Comparison of ENCODE assay signal across 1 cellular context in the genomic region with DNA sequence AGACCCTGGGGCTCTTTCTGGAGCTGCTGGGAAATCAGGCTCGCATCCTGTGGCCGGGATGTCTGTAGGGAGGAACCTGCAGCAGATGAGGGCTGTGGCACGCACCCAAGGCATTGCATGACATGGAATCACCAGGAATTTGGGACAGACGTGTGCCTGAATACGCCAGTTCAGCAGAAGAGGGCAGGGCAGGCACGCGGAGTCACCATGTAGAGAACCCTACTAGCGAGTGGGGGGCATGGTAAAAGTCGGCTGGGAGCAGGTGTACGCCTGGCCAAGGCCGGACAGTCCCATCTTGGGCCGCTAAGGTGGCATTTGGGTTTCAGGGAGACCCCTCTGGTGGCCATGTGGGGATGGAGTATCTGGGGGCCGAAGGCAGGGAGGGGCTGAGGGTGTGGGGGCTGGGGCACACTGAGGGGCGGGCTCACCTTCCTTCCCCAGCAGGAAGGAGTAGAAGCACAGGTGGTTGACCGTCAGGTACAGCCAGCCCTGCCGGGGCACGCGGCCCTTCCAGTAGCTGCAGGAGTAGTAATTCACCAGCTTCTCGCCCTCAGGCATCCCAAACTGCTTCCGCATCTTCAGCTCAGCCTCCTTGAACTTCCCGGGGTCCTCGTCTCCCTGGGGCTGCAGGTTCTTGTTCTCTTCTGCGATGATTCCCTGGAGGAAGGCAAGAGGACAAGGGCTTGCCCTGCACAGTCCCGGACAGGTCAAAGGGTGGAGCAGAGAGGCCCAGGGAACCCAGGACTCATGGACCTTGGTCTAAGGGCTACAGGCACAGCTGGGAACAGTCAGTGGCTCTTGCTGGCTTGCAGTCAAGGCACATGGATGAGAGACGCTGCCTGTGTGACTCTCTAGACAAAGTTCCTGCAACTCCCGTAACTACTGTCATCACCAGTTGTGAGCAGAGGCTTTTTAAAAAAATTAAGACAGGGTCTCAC.
TF ChIP-seq lines count a peak whose summit lies in the region.

No MANE protein-coding gene starts in this region.

TF ChIP-seq in HepG2, 621 proteins besides CTCF, POLR2A, EP300 and RAD21 (continued from another document and continues in another):
- TF ChIP-seq ZNF740 (CRISPR knock-in tag; IDR thresholded peaks at IDR 0.05) (no peak), ZNF619 (CRISPR knock-in tag; IDR thresholded peaks at IDR 0.05) (no peak), CAMTA2 (CRISPR knock-in tag; IDR thresholded peaks at IDR 0.05; ENCODE audit: borderline replicate concordance) (no peak), GTF3A (CRISPR knock-in tag; conservative IDR thresholded peaks at IDR 0.05) (no peak), RARG (CRISPR knock-in tag; IDR thresholded peaks at IDR 0.05; ENCODE audit: low read depth) (no peak), JARID2 (CRISPR knock-in tag; IDR thresholded peaks at IDR 0.05; ENCODE audit: insufficient replicate concordance) (no peak), CHD2 (IDR thresholded peaks at IDR 0.05; ENCODE audit: low read depth, low read length) (no peak), PLSCR1 (CRISPR knock-in tag; IDR thresholded peaks at IDR 0.05; ENCODE audit: borderline replicate concordance) (no peak), ZNF224 (CRISPR knock-in tag; IDR thresholded peaks at IDR 0.05) (no peak), E2F2 (CRISPR knock-in tag; IDR thresholded peaks at IDR 0.05; ENCODE audit: borderline replicate concordance) (no peak), EEA1 (CRISPR knock-in tag; IDR thresholded peaks at IDR 0.05; ENCODE audit: borderline replicate concordance) (no peak), GATAD2A (CRISPR knock-in tag; IDR thresholded peaks at IDR 0.05) (no peak), ZNF501 (CRISPR knock-in tag; IDR thresholded peaks at IDR 0.05) (no peak), ZNF687 (CRISPR knock-in tag; IDR thresholded peaks at IDR 0.05) (peak; percentile 16), NCOA2 (CRISPR knock-in tag; IDR thresholded peaks at IDR 0.05) (no peak), PAXIP1 (CRISPR knock-in tag; conservative IDR thresholded peaks at IDR 0.05) (peak; percentile 42), KAT2B (IDR thresholded peaks at IDR 0.05; ENCODE audit: borderline replicate concordance, low read depth, low read length) (no peak), MLLT10 (CRISPR knock-in tag; IDR thresholded peaks at IDR 0.05) (no peak), HDAC1 (CRISPR knock-in tag; IDR thresholded peaks at IDR 0.05) (peak; percentile 15; the same call in 1 of the 2 replicates), RELA (CRISPR knock-in tag; IDR thresholded peaks at IDR 0.05) (no peak)
- TF ChIP-seq, protein P1, sequence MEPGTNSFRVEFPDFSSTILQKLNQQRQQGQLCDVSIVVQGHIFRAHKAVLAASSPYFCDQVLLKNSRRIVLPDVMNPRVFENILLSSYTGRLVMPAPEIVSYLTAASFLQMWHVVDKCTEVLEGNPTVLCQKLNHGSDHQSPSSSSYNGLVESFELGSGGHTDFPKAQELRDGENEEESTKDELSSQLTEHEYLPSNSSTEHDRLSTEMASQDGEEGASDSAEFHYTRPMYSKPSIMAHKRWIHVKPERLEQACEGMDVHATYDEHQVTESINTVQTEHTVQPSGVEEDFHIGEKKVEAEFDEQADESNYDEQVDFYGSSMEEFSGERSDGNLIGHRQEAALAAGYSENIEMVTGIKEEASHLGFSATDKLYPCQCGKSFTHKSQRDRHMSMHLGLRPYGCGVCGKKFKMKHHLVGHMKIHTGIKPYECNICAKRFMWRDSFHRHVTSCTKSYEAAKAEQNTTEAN (CRISPR knock-in tag; conservative IDR thresholded peaks at IDR 0.05) = no peak
- TF ChIP-seq, protein P2, sequence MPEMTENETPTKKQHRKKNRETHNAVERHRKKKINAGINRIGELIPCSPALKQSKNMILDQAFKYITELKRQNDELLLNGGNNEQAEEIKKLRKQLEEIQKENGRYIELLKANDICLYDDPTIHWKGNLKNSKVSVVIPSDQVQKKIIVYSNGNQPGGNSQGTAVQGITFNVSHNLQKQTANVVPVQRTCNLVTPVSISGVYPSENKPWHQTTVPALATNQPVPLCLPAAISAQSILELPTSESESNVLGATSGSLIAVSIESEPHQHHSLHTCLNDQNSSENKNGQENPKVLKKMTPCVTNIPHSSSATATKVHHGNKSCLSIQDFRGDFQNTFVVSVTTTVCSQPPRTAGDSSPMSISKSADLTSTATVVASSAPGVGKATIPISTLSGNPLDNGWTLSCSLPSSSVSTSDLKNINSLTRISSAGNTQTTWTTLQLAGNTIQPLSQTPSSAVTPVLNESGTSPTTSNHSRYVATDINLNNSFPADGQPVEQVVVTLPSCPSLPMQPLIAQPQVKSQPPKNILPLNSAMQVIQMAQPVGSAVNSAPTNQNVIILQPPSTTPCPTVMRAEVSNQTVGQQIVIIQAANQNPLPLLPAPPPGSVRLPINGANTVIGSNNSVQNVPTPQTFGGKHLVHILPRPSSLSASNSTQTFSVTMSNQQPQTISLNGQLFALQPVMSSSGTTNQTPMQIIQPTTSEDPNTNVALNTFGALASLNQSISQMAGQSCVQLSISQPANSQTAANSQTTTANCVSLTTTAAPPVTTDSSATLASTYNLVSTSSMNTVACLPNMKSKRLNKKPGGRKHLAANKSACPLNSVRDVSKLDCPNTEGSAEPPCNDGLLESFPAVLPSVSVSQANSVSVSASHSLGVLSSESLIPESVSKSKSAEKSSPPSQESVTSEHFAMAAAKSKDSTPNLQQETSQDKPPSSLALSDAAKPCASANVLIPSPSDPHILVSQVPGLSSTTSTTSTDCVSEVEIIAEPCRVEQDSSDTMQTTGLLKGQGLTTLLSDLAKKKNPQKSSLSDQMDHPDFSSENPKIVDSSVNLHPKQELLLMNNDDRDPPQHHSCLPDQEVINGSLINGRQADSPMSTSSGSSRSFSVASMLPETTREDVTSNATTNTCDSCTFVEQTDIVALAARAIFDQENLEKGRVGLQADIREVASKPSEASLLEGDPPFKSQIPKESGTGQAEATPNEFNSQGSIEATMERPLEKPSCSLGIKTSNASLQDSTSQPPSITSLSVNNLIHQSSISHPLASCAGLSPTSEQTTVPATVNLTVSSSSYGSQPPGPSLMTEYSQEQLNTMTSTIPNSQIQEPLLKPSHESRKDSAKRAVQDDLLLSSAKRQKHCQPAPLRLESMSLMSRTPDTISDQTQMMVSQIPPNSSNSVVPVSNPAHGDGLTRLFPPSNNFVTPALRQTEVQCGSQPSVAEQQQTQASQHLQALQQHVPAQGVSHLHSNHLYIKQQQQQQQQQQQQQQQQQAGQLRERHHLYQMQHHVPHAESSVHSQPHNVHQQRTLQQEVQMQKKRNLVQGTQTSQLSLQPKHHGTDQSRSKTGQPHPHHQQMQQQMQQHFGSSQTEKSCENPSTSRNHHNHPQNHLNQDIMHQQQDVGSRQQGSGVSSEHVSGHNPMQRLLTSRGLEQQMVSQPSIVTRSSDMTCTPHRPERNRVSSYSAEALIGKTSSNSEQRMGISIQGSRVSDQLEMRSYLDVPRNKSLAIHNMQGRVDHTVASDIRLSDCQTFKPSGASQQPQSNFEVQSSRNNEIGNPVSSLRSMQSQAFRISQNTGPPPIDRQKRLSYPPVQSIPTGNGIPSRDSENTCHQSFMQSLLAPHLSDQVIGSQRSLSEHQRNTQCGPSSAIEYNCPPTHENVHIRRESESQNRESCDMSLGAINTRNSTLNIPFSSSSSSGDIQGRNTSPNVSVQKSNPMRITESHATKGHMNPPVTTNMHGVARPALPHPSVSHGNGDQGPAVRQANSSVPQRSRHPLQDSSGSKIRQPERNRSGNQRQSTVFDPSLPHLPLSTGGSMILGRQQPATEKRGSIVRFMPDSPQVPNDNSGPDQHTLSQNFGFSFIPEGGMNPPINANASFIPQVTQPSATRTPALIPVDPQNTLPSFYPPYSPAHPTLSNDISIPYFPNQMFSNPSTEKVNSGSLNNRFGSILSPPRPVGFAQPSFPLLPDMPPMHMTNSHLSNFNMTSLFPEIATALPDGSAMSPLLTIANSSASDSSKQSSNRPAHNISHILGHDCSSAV (CRISPR knock-in tag; IDR thresholded peaks at IDR 0.05; ENCODE audit: borderline replicate concordance) = no peak
- TF ChIP-seq, protein P3, sequence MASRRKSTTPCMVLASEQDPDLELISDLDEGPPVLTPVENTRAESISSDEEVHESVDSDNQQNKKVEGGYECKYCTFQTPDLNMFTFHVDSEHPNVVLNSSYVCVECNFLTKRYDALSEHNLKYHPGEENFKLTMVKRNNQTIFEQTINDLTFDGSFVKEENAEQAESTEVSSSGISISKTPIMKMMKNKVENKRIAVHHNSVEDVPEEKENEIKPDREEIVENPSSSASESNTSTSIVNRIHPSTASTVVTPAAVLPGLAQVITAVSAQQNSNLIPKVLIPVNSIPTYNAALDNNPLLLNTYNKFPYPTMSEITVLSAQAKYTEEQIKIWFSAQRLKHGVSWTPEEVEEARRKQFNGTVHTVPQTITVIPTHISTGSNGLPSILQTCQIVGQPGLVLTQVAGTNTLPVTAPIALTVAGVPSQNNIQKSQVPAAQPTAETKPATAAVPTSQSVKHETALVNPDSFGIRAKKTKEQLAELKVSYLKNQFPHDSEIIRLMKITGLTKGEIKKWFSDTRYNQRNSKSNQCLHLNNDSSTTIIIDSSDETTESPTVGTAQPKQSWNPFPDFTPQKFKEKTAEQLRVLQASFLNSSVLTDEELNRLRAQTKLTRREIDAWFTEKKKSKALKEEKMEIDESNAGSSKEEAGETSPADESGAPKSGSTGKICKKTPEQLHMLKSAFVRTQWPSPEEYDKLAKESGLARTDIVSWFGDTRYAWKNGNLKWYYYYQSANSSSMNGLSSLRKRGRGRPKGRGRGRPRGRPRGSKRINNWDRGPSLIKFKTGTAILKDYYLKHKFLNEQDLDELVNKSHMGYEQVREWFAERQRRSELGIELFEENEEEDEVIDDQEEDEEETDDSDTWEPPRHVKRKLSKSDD (CRISPR knock-in tag; IDR thresholded peaks at IDR 0.05; ENCODE audit: low read depth) = no peak
